16 cellular contexts compared by ENCODE assay signal in the genomic region with DNA sequence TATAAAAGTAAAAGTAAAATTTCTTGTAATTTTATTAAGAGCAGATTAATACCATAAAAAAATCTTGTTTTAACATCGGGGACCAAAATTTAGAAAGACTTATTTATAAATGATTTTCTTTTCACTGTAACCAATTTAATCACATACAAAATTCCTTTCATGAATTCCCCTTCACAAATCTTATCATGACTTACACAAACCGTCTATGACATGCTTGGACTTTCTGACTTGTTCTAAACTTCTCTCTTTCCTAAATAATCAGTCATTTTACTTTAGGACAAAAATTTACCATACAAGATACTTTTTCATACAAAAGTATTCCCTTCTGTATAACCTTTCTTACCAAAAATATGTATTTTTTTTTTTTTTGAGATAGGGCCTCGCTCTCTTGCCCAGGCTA. TPM values are rescaled to one million over a fixed set of nuclear protein-coding genes. Genes with fewer than 3 reads are reported as not detected.
A peak's percentile ranks its signal among the peaks of the same experiment; 100 is the strongest.
DNase-seq lines count a peak whose midpoint lies in the region.
"Had no signal": no experiment of that assay in that cellular context is flagged by ENCODE, and none has a peak within 500 bp of the region (broad histone marks: within the 10 kb centered on the region; RNA-seq: fewer than 3 reads in every experiment).

No MANE protein-coding gene starts in this region.

- intact Hi-C loops in cardiac septum (cut with DNase I), result no loop called here

- DNase-seq in DMS 273 (lab: John Stamatoyannopoulos, UW; ENCODE audit: unreplicated experiment) (peak; percentile 74), DMS 273 treated with DMSO at 0.1 percent for 48 hours (lab: John Stamatoyannopoulos, UW) (no peak), EL (peak; percentile 19), NCI-H69 (lab: John Stamatoyannopoulos, UW) (peak; percentile 38), dermis blood vessel endothelial cell (peak; percentile 19), cardiac septum (ENCODE audit: low spot score) (no peak), GM19238 (ENCODE audit: insufficient read length, low spot score) (no peak), AG08396 (ENCODE audit: low spot score) (no peak)
- DNase-seq: activated CD8-positive, alpha-beta memory T cell treated with anti-CD3 and anti-CD28 coated beads, Interleukin-2, amount 50 U/mL, for 48 hours; activated naive CD4-positive, alpha-beta T cell treated with Interleukin-2 at 50 U/mL for 16 hours; CD4-positive, alpha-beta memory T cell; left ventricle myocardium inferior; MM.1S; NCI-H510A; substantia nigra; T-helper 17 cell had no signal

RNA-seq across cellular contexts. Expression of a gene that starts 9.3 kb away (rescaled TPM):
- 4.2 and 4.3 TPM in 2 replicates for total RNA-seq in dermis blood vessel endothelial cell
- total RNA-seq in cardiac septum, result 7.5 TPM

Comparison
In these comparisons a context has a peak if more than half of its experiments do, and no peak if none do; other contexts are left out.
1. DNase-seq: peak in DMS 273 (single experiment), EL (single experiment), NCI-H69 (single experiment) and dermis blood vessel endothelial cell (single experiment); none in DMS 273 treated with DMSO at 0.1 percent for 48 hours (single experiment), cardiac septum (single experiment), GM19238 (single experiment) and AG08396 (single experiment).